Comparison of ENCODE assay signal across 8 cellular contexts in genomic region chr17:28901866-28902818, GRCh38. TPM values are rescaled to one million over a fixed set of nuclear protein-coding genes. Genes with fewer than 3 reads are reported as not detected.
DNase-seq lines count a peak whose midpoint lies in the region; ATAC-seq and TF ChIP-seq lines count a peak whose summit lies in the region.

No MANE protein-coding gene starts in this region.

- H3K4me1 ChIP-seq in PC-3 (ENCODE audit: insufficient read depth, low read length), result peaks cover 14% of the 10 kb centered on the region
- peaks cover 17% of the 10 kb centered on the region for H3K4me1 ChIP-seq in psoas muscle

- no peaks in the 10 kb centered on the region for H3K27me3 ChIP-seq in BJ (ENCODE audit: control insufficient read depth, insufficient read depth, low read length)
- H3K27me3 ChIP-seq in PC-3 (ENCODE audit: low read length), result no peaks in the 10 kb centered on the region
- no peaks in the 10 kb centered on the region for H3K27me3 ChIP-seq in psoas muscle (ENCODE audit: insufficient read depth in 3 of 3, low read length in 2 of 3)

- CTCF ChIA-PET in BJ (lab: Yijun Ruan, JAX) (interaction anchor here (0.6 to 3.4 kb wide), 17 partner anchors 10 to 279 kb away, joined by 3 to 22 read pairs (median 4); no protein-coding TSS in a partner anchor), PC-3 (lab: Charles Lee) (interaction anchor here (0.9 kb wide), 1 partner anchor 44 kb away, joined by 3 read pairs; no protein-coding TSS in a partner anchor)

- no peaks in the 10 kb centered on the region for H3K9me2 ChIP-seq in PC-3 (replicated peaks; ENCODE audit: low read length)

- H3K4me3 ChIP-seq in BJ (ENCODE audit: low read depth, low read length) (peak overlapping the region; percentile 57), PC-3 (ENCODE audit: low read length) (peak overlapping the region; percentile 78), psoas muscle (peak overlapping the region; percentile 78)

- H3K9me3 ChIP-seq in PC-3 (ENCODE audit: low read length) (no peaks in the 10 kb centered on the region), psoas muscle (no peaks in the 10 kb centered on the region)

- WGBS in psoas muscle, 3 donors, result 5 to 7% (median 6%) methylated on average over 58 to 62 of the region's 62 CpGs

- no peaks in the 10 kb centered on the region for H4K20me1 ChIP-seq in PC-3 (ENCODE audit: low read length)

- H3K27ac ChIP-seq in PC-3 (ENCODE audit: low read length), result no peak overlapping the region
- H3K27ac ChIP-seq in psoas muscle, result peak overlapping the region; percentile 72

- H2AFZ ChIP-seq in PC-3 (ENCODE audit: low read length), result peak overlapping the region; percentile 83

- H3K36me3 ChIP-seq in BJ (ENCODE audit: control insufficient read depth, insufficient read depth, low read length), result peaks cover 10% of the 10 kb centered on the region
- peaks cover 9% of the 10 kb centered on the region; the same call in 1 of the 2 replicates for H3K36me3 ChIP-seq in PC-3 (ENCODE audit: low read depth, low read length)
- H3K36me3 ChIP-seq in psoas muscle (ENCODE audit: insufficient read depth in 1 of 2, low read depth in 1 of 2), result peaks cover 0 to 18% of the 10 kb centered on the region in 2 donors

- no TSS peak for BruUV-seq in PC-3 (replicated peaks; lab: Mats Ljungman, UMichigan)

- no peaks in the 10 kb centered on the region for H3F3A ChIP-seq in PC-3 (ENCODE audit: low read length, unreplicated experiment)

- POLR2A ChIA-PET in BJ (lab: Charles Lee) (no interaction called here), PC-3 (lab: Charles Lee; ENCODE audit: unreplicated experiment) (interaction anchor here (0.6 kb wide), 1 partner anchor 175 kb away, joined by 18 read pairs; no protein-coding TSS in a partner anchor)

- no peak for TF ChIP-seq CTCF in BJ (IDR thresholded peaks at IDR 0.05; ENCODE audit: insufficient read depth, low read depth, low read length)
- TF ChIP-seq CTCF in PC-3 (conservative IDR thresholded peaks at IDR 0.05; ENCODE audit: low read depth, low read length), result no peak
- no peak for TF ChIP-seq CTCF in psoas muscle (IDR thresholded peaks at IDR 0.05)

- H3K4me2 ChIP-seq in PC-3 (ENCODE audit: low read length), result peak overlapping the region; percentile 83

- ATAC-seq in GM19452 (IDR thresholded peaks at IDR 0.05; ENCODE audit: unreplicated experiment) (peak; percentile 25), PC-3 (peak; percentile 46), Right ventricle myocardium superior (ENCODE audit: poor library complexity) (peak; percentile 63), psoas muscle (peak; percentile 48 to 64 (median 54))

- no peak for DNase-seq in BJ (ENCODE audit: low read depth)
- peak; percentile 59 for DNase-seq in HK-2 (ENCODE audit: unreplicated experiment)
- no peak for DNase-seq in PC-3
- peak; percentile 57 for DNase-seq in activated naive CD4-positive, alpha-beta T cell treated with Interleukin-2 at 50 U/mL for 16 hours
- peak; percentile 70 for DNase-seq in Right ventricle myocardium superior
- DNase-seq in psoas muscle, result peak in 1 of 2 donors; percentile 31
- no peak for DNase-seq in ureter (ENCODE audit: low spot score)

- intact Hi-C loops in PC-3 (cut with micrococcal nuclease), result loop anchor here (5.0 to 10.0 kb wide), 3 partner anchors 45 to 177 kb away; partner anchors contain the start of genes FAM222B, NEK8 and TLCD1
- intact Hi-C loops in Right ventricle myocardium superior (cut with DNase I), result no loop called here
- intact Hi-C loops in psoas muscle (cut with DNase I), result loop anchor here in 1 of 2 donors (5.0 kb wide), 1 partner anchor 175 kb away; the partner anchor contains the start of genes NEK8 and TLCD1

- H3K79me2 ChIP-seq in PC-3 (ENCODE audit: low read length), result 0 out of 2 replicates have a peak, but pooled peaks cover 2% of the 10 kb centered on the region

- H3K9ac ChIP-seq in PC-3 (ENCODE audit: low read length), result peak overlapping the region; percentile 53

RNA-seq across cellular contexts. Expression of gene DHRS13, which starts 0.7 kb away (rescaled TPM):
- polyA plus RNA-seq in BJ (2011; rRNA removed) (2.1 and 2.8 TPM in 2 replicates), psoas muscle (1 to 10 TPM; 1.1 to 2.7 (median 1.2) TPM)
- polyA minus RNA-seq in BJ (2011; rRNA and poly(A)+ RNA removed), result 1.2 and 1.9 TPM in 2 replicates
- total RNA-seq in PC-3 (2014; rRNA removed) (4.9 and 5.1 TPM in 2 replicates), Right ventricle myocardium superior (2.9 TPM), psoas muscle (1 to 10 TPM in 2 of 4 donors, under 1 TPM in 2; 0.48 to 2.1 (median 1.1) TPM), ureter (27.3 TPM)

RNA-seq across cellular contexts. Expression of gene FLOT2, which starts 4.6 kb away (rescaled TPM):
- polyA plus RNA-seq in BJ (2011; rRNA removed) (62.2 and 86.0 TPM in 2 replicates), psoas muscle (10 to 100 TPM; 30.4 to 35.3 (median 34.0) TPM)
- polyA minus RNA-seq in BJ (2011; rRNA and poly(A)+ RNA removed), result 51.7 and 63.2 TPM in 2 replicates
- total RNA-seq in PC-3 (2014; rRNA removed) (23.1 and 34.7 TPM in 2 replicates), Right ventricle myocardium superior (101 TPM), psoas muscle (10 to 100 TPM; 40.8 to 81.1 (median 43.9) TPM), ureter (255 TPM)

RNA-seq across cellular contexts. Expression of gene ERAL1, which starts 47.3 kb away (rescaled TPM):
- polyA plus RNA-seq in BJ (2011; rRNA removed), result 57.2 and 84.1 TPM in 2 replicates
- polyA minus RNA-seq in BJ (2011; rRNA and poly(A)+ RNA removed), result 35.9 and 64.5 TPM in 2 replicates
- total RNA-seq in PC-3 (2014; rRNA removed), result 25.8 and 30.5 TPM in 2 replicates
- total RNA-seq in Right ventricle myocardium superior, result 36.4 TPM
- 10 to 100 TPM; 38.3 to 45.6 (median 43.4) TPM for total RNA-seq in psoas muscle
- polyA plus RNA-seq in psoas muscle, result 10 to 100 TPM; 41.0 to 98.5 (median 58.8) TPM
- total RNA-seq in ureter, result 40.3 TPM

RNA-seq across cellular contexts. Expression of gene PHF12, which starts 49.2 kb away (rescaled TPM):
- polyA plus RNA-seq in BJ (2011; rRNA removed), result 10.4 and 16.5 TPM in 2 replicates
- polyA minus RNA-seq in BJ (2011; rRNA and poly(A)+ RNA removed), result 40.5 and 42.1 TPM in 2 replicates
- 20.6 and 25.0 TPM in 2 replicates for total RNA-seq in PC-3 (2014; rRNA removed)
- total RNA-seq in Right ventricle myocardium superior, result 14.8 TPM
- total RNA-seq in psoas muscle, result 10 to 100 TPM; 22.3 to 28.6 (median 24.4) TPM
- 10 to 100 TPM in 1 of 3 donors, 1 to 10 TPM in 2; 7.3 to 12.1 (median 7.7) TPM for polyA plus RNA-seq in psoas muscle
- 69.4 TPM for total RNA-seq in ureter

RNA-seq across cellular contexts. Expression of gene FAM222B, which starts 59.6 kb away (rescaled TPM):
- polyA plus RNA-seq in BJ (2011; rRNA removed) (4.4 and 5.2 TPM in 2 replicates), psoas muscle (10 to 100 TPM; 22.4 to 66.2 (median 32.2) TPM)
- polyA minus RNA-seq in BJ (2011; rRNA and poly(A)+ RNA removed), result 6.4 and 7.9 TPM in 2 replicates
- total RNA-seq in PC-3 (2014; rRNA removed) (4.8 and 6.5 TPM in 2 replicates), Right ventricle myocardium superior (15.6 TPM), psoas muscle (10 to 100 TPM; 25.3 to 52.9 (median 36.0) TPM), ureter (28.8 TPM)

Comparison
In these comparisons a context has a peak if more than half of its experiments do, and no peak if none do; other contexts are left out.
1. DNase-seq: peak in HK-2 (single experiment), activated naive CD4-positive, alpha-beta T cell treated with Interleukin-2 at 50 U/mL for 16 hours (single experiment) and Right ventricle myocardium superior (single experiment); none in BJ (single experiment), PC-3 (single experiment) and ureter (single experiment).
2. Peak in every context shown above with its lines, with median percentiles within 50 percentile points of each other: H3K4me3 ChIP-seq and ATAC-seq.